8 cellular contexts compared by ENCODE assay signal in the genomic region with DNA sequence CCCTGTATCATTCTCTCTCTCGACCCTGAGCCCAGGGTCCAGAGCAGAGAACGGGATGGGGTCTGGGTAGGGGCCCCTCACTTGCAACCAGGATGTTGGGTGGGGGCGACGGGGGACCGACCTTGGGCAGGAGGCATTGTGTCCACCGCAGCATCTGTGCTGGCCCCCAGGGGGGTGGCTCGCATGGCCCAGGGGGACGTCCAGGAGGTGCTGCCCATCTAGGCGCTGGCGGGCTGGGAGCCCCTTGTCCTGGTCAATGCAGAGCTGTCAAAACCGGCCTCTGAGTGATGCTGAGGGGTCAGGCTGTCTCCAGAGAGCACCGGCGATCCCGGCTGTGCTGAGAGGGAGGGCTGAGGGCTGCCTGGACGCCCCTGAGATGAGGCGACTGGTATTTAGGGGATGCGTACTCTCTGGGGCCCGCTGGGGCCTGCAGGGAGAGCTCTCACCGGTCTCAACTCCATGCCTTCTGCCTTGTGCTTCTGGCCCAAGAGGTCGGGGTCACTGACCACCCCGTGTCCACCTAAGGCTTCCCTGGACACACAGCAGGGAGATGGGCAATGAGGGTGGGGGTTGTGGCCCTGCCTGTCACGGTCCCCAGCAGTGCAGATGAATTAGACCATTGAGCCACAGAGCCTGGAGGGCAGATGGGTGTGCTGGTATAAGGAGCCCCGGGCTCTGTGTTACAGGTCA. TPM values are rescaled to one million over a fixed set of nuclear protein-coding genes. Genes with fewer than 3 reads are reported as not detected.
DNase-seq lines count a peak whose midpoint lies in the region; ATAC-seq and TF ChIP-seq lines count a peak whose summit lies in the region.

No MANE protein-coding gene starts in this region.

- 52 to 54% methylated on average over 21 to 23 of the region's 23 CpGs for WGBS in aorta, 2 donors

- H3K4me3 ChIP-seq in brain microvascular endothelial cell (ENCODE audit: low read depth, low read length), result no peak overlapping the region
- no peak overlapping the region for H3K4me3 ChIP-seq in aorta (ENCODE audit: low read length in 2 of 2)

- DNase-seq in stimulated activated naive CD8-positive, alpha-beta T cell treated with anti-CD3 and anti-CD28 coated beads, Interleukin-15, Interleukin-2, amounts not matched to agents 100 U/mL and 50 U/mL, for 24 hours, result peak; percentile 28
- DNase-seq in stimulated activated naive CD8-positive, alpha-beta T cell treated with anti-CD3 and anti-CD28 coated beads, Interleukin-15, amount 100 ng/mL, for 72 hours, result no peak
- DNase-seq in brain microvascular endothelial cell (no peak), mesothelial cell of epicardium (ENCODE audit: low spot score in 2 of 2, unreplicated experiment in 2 of 2) (no peak), aorta (peak in 1 of 2 donors; percentile 73), T-cell (no peak)
- no peak for DNase-seq in stimulated activated naive CD4-positive, alpha-beta T cell (lab: John Stamatoyannopoulos, UW)

- in situ Hi-C loops in brain microvascular endothelial cell (cut with HindIII; ENCODE audit: low pct_ligation_motif_present, low sequenced_read_pairs), result no loop called here

- CTCF ChIA-PET in T-cell (lab: Charles Lee), result interaction anchor here in 1 of 2 donors (0.5 kb wide), 1 partner anchor 1500 kb away, joined by 3 read pairs; no protein-coding TSS in a partner anchor

- H3K4me3 Mint-ChIP-seq in stimulated activated naive CD8-positive, alpha-beta T cell treated with anti-CD3 and anti-CD28 coated beads, Interleukin-15, amount 100 ng/mL, for 72 hours, result peak overlapping the region in 1 of 2 donors; percentile 49
- no peak overlapping the region for H3K4me3 Mint-ChIP-seq in mesothelial cell of epicardium
- peak overlapping the region in 1 of 3 donors; percentile 18 for H3K4me3 Mint-ChIP-seq in T-cell

- H3K27me3 ChIP-seq in brain microvascular endothelial cell (replicated peaks) (no peaks in the 10 kb centered on the region), aorta (ENCODE audit: control insufficient read depth in 1 of 2, insufficient read depth in 2 of 2, low read length in 1 of 2) (no peaks in the 10 kb centered on the region)

- H3K27ac ChIP-seq in brain microvascular endothelial cell (peak overlapping the region; percentile 49), aorta (ENCODE audit: low read depth in 1 of 2, low read length in 2 of 2) (peak overlapping the region in 1 of 2 donors; percentile 16)

- TF ChIP-seq CTCF in brain microvascular endothelial cell (IDR thresholded peaks at IDR 0.05; ENCODE audit: low read depth, low read length, missing control alignments) (no peak), mesothelial cell of epicardium (IDR thresholded peaks at IDR 0.05; ENCODE audit: unreplicated experiment) (no peak)

- ATAC-seq in stimulated activated naive CD8-positive, alpha-beta T cell treated with anti-CD3 and anti-CD28 coated beads, Interleukin-15, Interleukin-2, amounts not matched to agents 100 U/mL and 50 U/mL, for 24 hours, result no peak
- no peak for ATAC-seq in stimulated activated naive CD8-positive, alpha-beta T cell treated with anti-CD3 and anti-CD28 coated beads, Interleukin-15, amount 100 ng/mL, for 72 hours
- ATAC-seq in aorta (ENCODE audit: low FRiP score) (peak; percentile 9), T-cell (replicated peaks in 1 of 4) (no peak), GM21381 (IDR thresholded peaks at IDR 0.05; ENCODE audit: unreplicated experiment) (no peak)

- H3K4me1 Mint-ChIP-seq in stimulated activated naive CD8-positive, alpha-beta T cell treated with anti-CD3 and anti-CD28 coated beads, Interleukin-15, amount 100 ng/mL, for 72 hours, result peaks cover 72% of the 10 kb centered on the region
- H3K4me1 Mint-ChIP-seq in mesothelial cell of epicardium (peaks cover 52% of the 10 kb centered on the region), T-cell (peaks cover 69 to 73% (median 70%) of the 10 kb centered on the region in 3 donors)

- H3K9me3 Mint-ChIP-seq in stimulated activated naive CD8-positive, alpha-beta T cell treated with anti-CD3 and anti-CD28 coated beads, Interleukin-15, amount 100 ng/mL, for 72 hours, result no peaks in the 10 kb centered on the region
- H3K9me3 Mint-ChIP-seq in mesothelial cell of epicardium, result no peaks in the 10 kb centered on the region
- no peaks in the 10 kb centered on the region for H3K9me3 Mint-ChIP-seq in T-cell

- H3K36me3 ChIP-seq in brain microvascular endothelial cell (replicated peaks), result peaks cover 46% of the 10 kb centered on the region
- peaks cover 0 to 6% of the 10 kb centered on the region in 2 donors for H3K36me3 ChIP-seq in aorta (ENCODE audit: control insufficient read depth in 1 of 2, insufficient read depth in 2 of 2, low read length in 1 of 2)

- H3K36me3 Mint-ChIP-seq in mesothelial cell of epicardium (peaks cover 26% of the 10 kb centered on the region), T-cell (peaks cover 33% of the 10 kb centered on the region)

- H3K9me3 ChIP-seq in aorta (ENCODE audit: control insufficient read depth, low read length), result no peaks in the 10 kb centered on the region

- POLR2A ChIA-PET in T-cell (lab: Charles Lee), result no interaction called here

- H3K27ac Mint-ChIP-seq in stimulated activated naive CD8-positive, alpha-beta T cell treated with anti-CD3 and anti-CD28 coated beads, Interleukin-15, amount 100 ng/mL, for 72 hours, result peak overlapping the region in 1 of 2 donors; percentile 81
- H3K27ac Mint-ChIP-seq in mesothelial cell of epicardium (peak overlapping the region; percentile 81), T-cell (no peak overlapping the region)

- intact Hi-C loops in aorta (cut with DNase I), result no loop called here

- no peaks in the 10 kb centered on the region for H3K27me3 Mint-ChIP-seq in stimulated activated naive CD8-positive, alpha-beta T cell treated with anti-CD3 and anti-CD28 coated beads, Interleukin-15, amount 100 ng/mL, for 72 hours
- H3K27me3 Mint-ChIP-seq in mesothelial cell of epicardium (ENCODE audit: low read depth), result no peaks in the 10 kb centered on the region
- H3K27me3 Mint-ChIP-seq in T-cell, result no peaks in the 10 kb centered on the region

- H3K4me1 ChIP-seq in aorta (ENCODE audit: control insufficient read depth in 1 of 2, insufficient read depth in 2 of 2, low read length in 2 of 2), result no peaks in the 10 kb centered on the region

RNA-seq across cellular contexts. Expression of gene RPS9, which starts 8.5 kb away (rescaled TPM):
- 1,211 to 1,274 TPM (median 1,263 TPM) in 3 replicates for total RNA-seq in mesothelial cell of epicardium
- 1,000 to 10,000 TPM in 1 of 2 donors, 100 to 1,000 TPM in 1; 778 to 1,093 TPM for total RNA-seq in aorta
- 1,000 to 10,000 TPM; 3,636 to 4,281 TPM for polyA plus RNA-seq in aorta
- total RNA-seq in T-cell, result 1,000 to 10,000 TPM; 1,706 to 1,922 (median 1,806) TPM

RNA-seq across cellular contexts. Expression of gene LILRB3, which starts 13.6 kb away (rescaled TPM):
- total RNA-seq in mesothelial cell of epicardium (not detected in 3 replicates), aorta (10 to 100 TPM; 18.8 to 26.7 TPM), T-cell (1 to 10 TPM in 3 of 5 donors, under 1 TPM in 2; 0.72 to 2.8 (median 1.1) TPM)
- polyA plus RNA-seq in aorta, result 1 to 10 TPM in 1 of 2 donors, under 1 TPM in 1; 0.61 to 1.9 TPM

RNA-seq across cellular contexts. Expression of gene TSEN34, which starts 18.1 kb away (rescaled TPM):
- total RNA-seq in mesothelial cell of epicardium (43.9 to 50.1 TPM (median 47.5 TPM) in 3 replicates), aorta (10 to 100 TPM; 24.6 to 28.1 TPM), T-cell (10 to 100 TPM in 4 of 5 donors, 1 to 10 TPM in 1; 9.5 to 28.5 (median 23.5) TPM)
- polyA plus RNA-seq in aorta, result 10 to 100 TPM; 21.5 to 46.3 TPM

RNA-seq across cellular contexts. Expression of gene MBOAT7, which starts 19.8 kb away (rescaled TPM):
- total RNA-seq in mesothelial cell of epicardium, result 102 to 113 TPM (median 110 TPM) in 3 replicates
- total RNA-seq in aorta, result 10 to 100 TPM; 31.3 to 40.7 TPM
- polyA plus RNA-seq in aorta, result 10 to 100 TPM; 11.9 to 22.0 TPM
- total RNA-seq in T-cell, result 10 to 100 TPM; 24.0 to 44.8 (median 38.9) TPM

RNA-seq across cellular contexts. Expression of gene LILRA6, which starts 33.4 kb away (rescaled TPM):
- total RNA-seq in mesothelial cell of epicardium (not detected in 3 replicates), aorta (10 to 100 TPM; 13.3 to 14.8 TPM), T-cell (under 1 TPM in 3 of 5 donors, not detected in 2; 0.13 to 0.58 (median 0.43) TPM)
- 1 to 10 TPM in 1 of 2 donors, under 1 TPM in 1; 0.43 to 4.8 TPM for polyA plus RNA-seq in aorta

Comparison
In these comparisons a context has a peak if more than half of its experiments do, and no peak if none do; other contexts are left out.
1. RNA of gene LILRB3, which starts 13.6 kb away (total RNA-seq): 18.8 to 26.7 TPM in aorta; 0.72 to 2.8 TPM in T-cell and not detected in mesothelial cell of epicardium; every median in the first group is over 4 times any median in the second.